13 cellular contexts compared by ENCODE assay signal in the genomic region with DNA sequence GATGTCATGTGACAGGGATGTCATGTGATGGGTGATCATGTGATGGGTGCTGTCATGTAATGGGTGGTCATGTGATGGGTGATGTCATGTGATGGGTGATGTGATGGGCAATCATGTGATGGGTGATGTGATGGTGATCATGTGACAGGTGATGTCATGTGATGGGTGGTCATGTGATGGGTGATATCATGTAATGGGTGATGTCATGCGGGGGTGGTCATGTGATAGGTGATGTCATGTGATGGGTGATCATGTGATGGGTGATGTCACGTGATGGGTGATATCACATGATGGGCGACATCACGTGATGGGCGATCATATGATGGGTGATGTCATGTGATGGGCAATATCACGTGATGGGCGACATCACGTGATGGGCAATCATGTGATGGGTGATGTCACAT. TPM values are rescaled to one million over a fixed set of nuclear protein-coding genes. Genes with fewer than 3 reads are reported as not detected.
DNase-seq lines count a peak whose midpoint lies in the region; ATAC-seq, FAIRE-seq and TF ChIP-seq lines count a peak whose summit lies in the region.
"Had no signal": no experiment of that assay in that cellular context is flagged by ENCODE, and none has a peak within 500 bp of the region (broad histone marks: within the 10 kb centered on the region; RNA-seq: fewer than 3 reads in every experiment).

No MANE protein-coding gene starts in this region.

- no peaks in the 10 kb centered on the region for H3K36me3 ChIP-seq in CD4-positive, CD25-positive, alpha-beta regulatory T cell (ENCODE audit: control insufficient read depth, insufficient read depth, low read length)
- H3K36me3 ChIP-seq: brain microvascular endothelial cell, SJSA1 had no signal

- DNase-seq in CD4-positive, CD25-positive, alpha-beta regulatory T cell, result peak in 1 of 3 donors; percentile 23
- DNase-seq in GM12891 (ENCODE audit: insufficient read length, low spot score) (no peak), mesothelial cell of epicardium (ENCODE audit: low spot score in 2 of 2, unreplicated experiment in 2 of 2) (peak in 1 of 2 experiments; percentile 35), NCI-H187 treated with DMSO at 0.1 percent for 48 hours (lab: John Stamatoyannopoulos, UW) (no peak), NCI-H187 (lab: John Stamatoyannopoulos, UW) (no peak), NCI-H146 (lab: John Stamatoyannopoulos, UW) (no peak)
- peak in 1 of 2 donors; percentile 52 for DNase-seq in activated T-cell treated with anti-CD3 and anti-CD28 coated beads, Interleukin-2, amount 50 U/mL, for 72 hours
- DNase-seq: H7, psoas muscle had no signal

- H3K27me3 ChIP-seq in CD4-positive, CD25-positive, alpha-beta regulatory T cell (ENCODE audit: control insufficient read depth, insufficient read depth, low read length), result peaks cover 5% of the 10 kb centered on the region
- H3K27me3 ChIP-seq: brain microvascular endothelial cell, SJSA1 had no signal

- H3K4me3 ChIP-seq in CD4-positive, CD25-positive, alpha-beta regulatory T cell (ENCODE audit: low read depth, low read length), result no peak overlapping the region
- H3K4me3 ChIP-seq: psoas muscle, SJSA1 had no signal

- peak overlapping the region in 2 of 3 donors; percentile 67 to 94 for H3K27ac Mint-ChIP-seq in CD4-positive, CD25-positive, alpha-beta regulatory T cell
- peak overlapping the region; percentile 88 for H3K27ac Mint-ChIP-seq in activated T-cell treated with anti-CD3 and anti-CD28 coated beads, Interleukin-2, amount 50 U/mL, for 72 hours
- H3K27ac Mint-ChIP-seq in mesothelial cell of epicardium, result peak overlapping the region; percentile 23

- peak; percentile 16 to 22 for ATAC-seq in CD4-positive, CD25-positive, alpha-beta regulatory T cell (ENCODE audit: low read depth in 2 of 2)
- peak; percentile 27 to 46 for ATAC-seq in activated T-cell treated with anti-CD3 and anti-CD28 coated beads, Interleukin-2, amount 50 U/mL, for 72 hours (replicated peaks in 1 of 2)
- ATAC-seq in GM19455 (IDR thresholded peaks at IDR 0.05; ENCODE audit: unreplicated experiment), result no peak

- H3K9me3 ChIP-seq in CD4-positive, CD25-positive, alpha-beta regulatory T cell (ENCODE audit: control insufficient read depth in 2 of 2, low read length in 2 of 2), result peaks cover 0 to 3% of the 10 kb centered on the region in 2 experiments
- H3K9me3 ChIP-seq: psoas muscle had no signal

- no peak for TF ChIP-seq POLR2A in GM12891 (IDR thresholded peaks at IDR 0.05; ENCODE audit: low read depth, low read length)

- peaks cover 42% of the 10 kb centered on the region for H3K27me3 Mint-ChIP-seq in CD4-positive, CD25-positive, alpha-beta regulatory T cell
- peaks cover 13% of the 10 kb centered on the region for H3K27me3 Mint-ChIP-seq in activated T-cell treated with anti-CD3 and anti-CD28 coated beads, Interleukin-2, amount 50 U/mL, for 72 hours (ENCODE audit: low read depth)
- peaks cover 22% of the 10 kb centered on the region for H3K27me3 Mint-ChIP-seq in mesothelial cell of epicardium (ENCODE audit: low read depth)

- peaks cover 0 to 4% (median 1%) of the 10 kb centered on the region in 4 donors for H3K4me1 Mint-ChIP-seq in CD4-positive, CD25-positive, alpha-beta regulatory T cell
- peaks cover 33% of the 10 kb centered on the region for H3K4me1 Mint-ChIP-seq in activated T-cell treated with anti-CD3 and anti-CD28 coated beads, Interleukin-2, amount 50 U/mL, for 72 hours (ENCODE audit: low read depth)
- no peaks in the 10 kb centered on the region for H3K4me1 Mint-ChIP-seq in mesothelial cell of epicardium

- no peaks in the 10 kb centered on the region for H3K4me1 ChIP-seq in CD4-positive, CD25-positive, alpha-beta regulatory T cell (ENCODE audit: control insufficient read depth, insufficient read depth, low read length, poor library complexity, severe bottlenecking)
- H3K4me1 ChIP-seq: SJSA1 had no signal

- peaks cover 9% of the 10 kb centered on the region for H3K36me3 Mint-ChIP-seq in CD4-positive, CD25-positive, alpha-beta regulatory T cell
- H3K36me3 Mint-ChIP-seq in activated T-cell treated with anti-CD3 and anti-CD28 coated beads, Interleukin-2, amount 50 U/mL, for 72 hours (ENCODE audit: insufficient read depth in 2 of 2), result peaks cover 12 to 19% of the 10 kb centered on the region in 2 donors
- no peaks in the 10 kb centered on the region for H3K36me3 Mint-ChIP-seq in mesothelial cell of epicardium

- peak overlapping the region; percentile 48 to 93 (median 76) for H3K4me3 Mint-ChIP-seq in CD4-positive, CD25-positive, alpha-beta regulatory T cell
- peak overlapping the region; percentile 14 for H3K4me3 Mint-ChIP-seq in activated T-cell treated with anti-CD3 and anti-CD28 coated beads, Interleukin-2, amount 50 U/mL, for 72 hours
- no peak overlapping the region for H3K4me3 Mint-ChIP-seq in mesothelial cell of epicardium

- no peak for TF ChIP-seq CTCF in mesothelial cell of epicardium (IDR thresholded peaks at IDR 0.05; ENCODE audit: unreplicated experiment)

- no peak overlapping the region for H3K27ac ChIP-seq in CD4-positive, CD25-positive, alpha-beta regulatory T cell (ENCODE audit: insufficient read depth, low read length, poor library complexity, severe bottlenecking)
- H3K27ac ChIP-seq: brain microvascular endothelial cell, psoas muscle, SJSA1 had no signal

- FAIRE-seq in GM12891 (lab: Jason Lieb, UNC), result no peak

- peaks cover 0 to 20% (median 8%) of the 10 kb centered on the region in 7 donors for H3K9me3 Mint-ChIP-seq in CD4-positive, CD25-positive, alpha-beta regulatory T cell
- peaks cover 14 to 17% of the 10 kb centered on the region in 2 donors for H3K9me3 Mint-ChIP-seq in activated T-cell treated with anti-CD3 and anti-CD28 coated beads, Interleukin-2, amount 50 U/mL, for 72 hours
- H3K9me3 Mint-ChIP-seq in mesothelial cell of epicardium, result peaks cover 26% of the 10 kb centered on the region

TF ChIP-seq in GM12891, 5 proteins besides CTCF, POLR2A, EP300 and RAD21:
- TF ChIP-seq POLR2AphosphoS5 (IDR thresholded peaks at IDR 0.05; ENCODE audit: low read depth, low read length) (0 out of 2 replicates have a peak, but pooled peaks have one; percentile 8), POU2F2 (IDR thresholded peaks at IDR 0.05; ENCODE audit: low read depth, low read length) (no peak; the same call in 1 of the 2 replicates), PAX5 (IDR thresholded peaks at IDR 0.05; ENCODE audit: insufficient read depth, low read length, severe bottlenecking) (no peak)

RNA-seq across cellular contexts. Expression of gene CD300LB, which starts 16.6 kb away (rescaled TPM):
- total RNA-seq in CD4-positive, CD25-positive, alpha-beta regulatory T cell, result not detected
- not detected for polyA plus RNA-seq in CD4-positive, CD25-positive, alpha-beta regulatory T cell
- 0.26 TPM for polyA plus RNA-seq in GM12891 (2012; ENCODE audit: low read depth, missing spikeins)
- total RNA-seq in activated T-cell treated with anti-CD3 and anti-CD28 coated beads, Interleukin-2, amount 50 U/mL, for 72 hours, result not detected
- total RNA-seq in mesothelial cell of epicardium, result not detected in 3 replicates
- total RNA-seq: H7, SJSA1 had no signal

RNA-seq across cellular contexts. Expression of gene CD300C, which starts 31.3 kb away (rescaled TPM):
- total RNA-seq in CD4-positive, CD25-positive, alpha-beta regulatory T cell, result not detected
- polyA plus RNA-seq in CD4-positive, CD25-positive, alpha-beta regulatory T cell, result under 1 TPM in 1 of 4 donors, not detected in 3; 0.15 TPM
- 0.63 TPM for polyA plus RNA-seq in GM12891 (2012; ENCODE audit: low read depth, missing spikeins)
- under 1 TPM in 1 of 2 donors, not detected in 1; 0.16 TPM for total RNA-seq in activated T-cell treated with anti-CD3 and anti-CD28 coated beads, Interleukin-2, amount 50 U/mL, for 72 hours
- total RNA-seq in mesothelial cell of epicardium, result not detected in 3 replicates
- total RNA-seq: H7, SJSA1 had no signal

RNA-seq across cellular contexts. Expression of gene CD300A, which starts 48.2 kb away (rescaled TPM):
- 4.8 TPM for total RNA-seq in CD4-positive, CD25-positive, alpha-beta regulatory T cell
- polyA plus RNA-seq in CD4-positive, CD25-positive, alpha-beta regulatory T cell, result 1 to 10 TPM in 3 of 4 donors, under 1 TPM in 1; 0.39 to 3.0 (median 2.1) TPM
- 40.2 TPM for polyA plus RNA-seq in GM12891 (2012; ENCODE audit: low read depth, missing spikeins)
- 1 to 10 TPM; 3.9 to 7.2 TPM for total RNA-seq in activated T-cell treated with anti-CD3 and anti-CD28 coated beads, Interleukin-2, amount 50 U/mL, for 72 hours
- not detected in 3 replicates for total RNA-seq in mesothelial cell of epicardium
- total RNA-seq: SJSA1 had no signal

RNA-seq across cellular contexts. Expression of gene CD300H, which starts 52.7 kb away (rescaled TPM):
- not detected for total RNA-seq in CD4-positive, CD25-positive, alpha-beta regulatory T cell
- polyA plus RNA-seq in CD4-positive, CD25-positive, alpha-beta regulatory T cell, result under 1 TPM in 1 of 4 donors, not detected in 3; 0.37 TPM
- polyA plus RNA-seq in GM12891 (2012; ENCODE audit: low read depth, missing spikeins), result not detected
- total RNA-seq in activated T-cell treated with anti-CD3 and anti-CD28 coated beads, Interleukin-2, amount 50 U/mL, for 72 hours, result not detected
- total RNA-seq in mesothelial cell of epicardium, result not detected in 3 replicates
- total RNA-seq: H7, psoas muscle, SJSA1, subcutaneous adipose tissue had no signal
- polyA plus RNA-seq: psoas muscle had no signal

Comparison
In these comparisons a context has a peak if more than half of its experiments do, and no peak if none do; other contexts are left out.
1. H3K27ac Mint-ChIP-seq: peak in every context shown above with its lines; median percentile 88 in activated T-cell treated with anti-CD3 and anti-CD28 coated beads, Interleukin-2, amount 50 U/mL, for 72 hours; 80 in CD4-positive, CD25-positive, alpha-beta regulatory T cell; 23 in mesothelial cell of epicardium.